ENCODE assay signal across 8 cellular contexts in genomic region chr19:13847033-13847899, GRCh38. TPM values are rescaled to one million over a fixed set of nuclear protein-coding genes. Genes with fewer than 3 reads are reported as not detected.
DNase-seq lines count a peak whose midpoint lies in the region; ATAC-seq and TF ChIP-seq lines count a peak whose summit lies in the region.

No MANE protein-coding gene starts in this region.

- H2BK12ac ChIP-seq in neuronal stem cell (ENCODE audit: low read length): peak overlapping the region; percentile 100

- peak overlapping the region; percentile 99 for H2BK120ac ChIP-seq in neuronal stem cell (ENCODE audit: low read depth, low read length)

- H2AFZ ChIP-seq in neuronal stem cell (ENCODE audit: low read length): peak overlapping the region; percentile 97

- H4K91ac ChIP-seq in neuronal stem cell (ENCODE audit: low read depth, low read length, poor library complexity): peak overlapping the region; percentile 100

- H2BK15ac ChIP-seq in neuronal stem cell (ENCODE audit: low read length): peak overlapping the region; percentile 98

- H3K4ac ChIP-seq in neuronal stem cell (ENCODE audit: low read length): peak overlapping the region; percentile 99

- H3K4me2 ChIP-seq in neuronal stem cell (ENCODE audit: insufficient read depth, low read length, poor library complexity, severe bottlenecking): peak overlapping the region; percentile 86

- H3K27ac ChIP-seq in KOPT-K1 (ENCODE audit: low read depth, low read length, poor library complexity, severe bottlenecking): peak overlapping the region; percentile 77
- H3K27ac ChIP-seq in RWPE2 (ENCODE audit: poor library complexity, severe bottlenecking): peak overlapping the region; percentile 98
- H3K27ac ChIP-seq in foreskin keratinocyte: peak overlapping the region; percentile 100
- H3K27ac ChIP-seq in neuronal stem cell (replicated peaks; ENCODE audit: low read length): peak overlapping the region; percentile 97

- peaks cover 45% of the 10 kb centered on the region for H3K4me1 ChIP-seq in RWPE2 (ENCODE audit: insufficient read depth, poor library complexity, severe bottlenecking)
- H3K4me1 ChIP-seq in foreskin keratinocyte: peaks cover 27% of the 10 kb centered on the region
- H3K4me1 ChIP-seq in neuronal stem cell (ENCODE audit: control insufficient read depth in 2 of 2, insufficient read depth in 1 of 2, low read depth in 1 of 2, low read length in 2 of 2): peaks cover 37 to 45% of the 10 kb centered on the region in 2 donors

- peak overlapping the region; percentile 89 for H3K23ac ChIP-seq in neuronal stem cell (ENCODE audit: low read depth, low read length, poor library complexity)

- H3K79me1 ChIP-seq in neuronal stem cell (ENCODE audit: low read depth, low read length): peaks cover 2% of the 10 kb centered on the region

- H3K4me3 ChIP-seq in RWPE2 (ENCODE audit: severe bottlenecking) (peak overlapping the region; percentile 35), neuronal stem cell (ENCODE audit: low read length in 2 of 2) (peak overlapping the region; percentile 55 to 81)

- H2BK5ac ChIP-seq in neuronal stem cell (ENCODE audit: low read length): peak overlapping the region; percentile 98

- no peak overlapping the region for H3K14ac ChIP-seq in neuronal stem cell (ENCODE audit: low read length)

- no peaks in the 10 kb centered on the region for H3K27me3 ChIP-seq in RWPE2 (ENCODE audit: insufficient read depth, poor library complexity, severe bottlenecking)
- no peaks in the 10 kb centered on the region for H3K27me3 ChIP-seq in foreskin keratinocyte
- H3K27me3 ChIP-seq in neuronal stem cell (ENCODE audit: control insufficient read depth in 3 of 3, insufficient read depth in 3 of 3, low read depth in 1 of 3, low read length in 3 of 3): peaks cover 0 to 4% (median 0%) of the 10 kb centered on the region in 3 experiments

- TF ChIP-seq CTCF in RWPE2 (IDR thresholded peaks at IDR 0.05; ENCODE audit: poor library complexity, severe bottlenecking): no peak
- TF ChIP-seq CTCF in foreskin keratinocyte (conservative IDR thresholded peaks at IDR 0.05): peak; percentile 50

- no peak overlapping the region for H4K8ac ChIP-seq in neuronal stem cell (ENCODE audit: low read depth, low read length)

- ATAC-seq in GM21576 (IDR thresholded peaks at IDR 0.05; ENCODE audit: unreplicated experiment) (peak; percentile 28), RWPE2 (ENCODE audit: low read depth) (peak; percentile 37), foreskin keratinocyte (peak; percentile 25)

- no CpG with 5 or more reads among the region's 46 CpGs for WGBS in neuronal stem cell (ENCODE audit: extremely low coverage in 2 of 2, insufficient read length in 2 of 2, insufficient replicate concordance in 1 of 2), 2 donors

- no peaks in the 10 kb centered on the region for H3K36me3 ChIP-seq in KOPT-K1 (ENCODE audit: insufficient read depth, low read length)
- no peaks in the 10 kb centered on the region; the same call in 1 of the 2 replicates for H3K36me3 ChIP-seq in RWPE2 (ENCODE audit: low read depth)
- no peaks in the 10 kb centered on the region for H3K36me3 ChIP-seq in neuronal stem cell (replicated peaks in 1 of 2; ENCODE audit: control insufficient read depth in 2 of 2, insufficient read depth in 2 of 2, low read length in 2 of 2)

- H2AK5ac ChIP-seq in neuronal stem cell (ENCODE audit: low read depth, low read length): peak overlapping the region; percentile 99

- H3K18ac ChIP-seq in neuronal stem cell (ENCODE audit: low read length): peak overlapping the region; percentile 100

- H3K9ac ChIP-seq in neuronal stem cell (ENCODE audit: low read depth, low read length, poor library complexity): peak overlapping the region; percentile 81

- peak; percentile 91 for DNase-seq in D341Med (ENCODE audit: low spot score)
- DNase-seq in RWPE2 (ENCODE audit: low spot score): peak; percentile 95
- DNase-seq in activated gamma-delta T cell treated with Interleukin-2 at 50 U/mL for 16 hours: peak; percentile 85
- peak; percentile 85 to 90 for DNase-seq in foreskin keratinocyte
- peak; percentile 95 for DNase-seq in neuronal stem cell (ENCODE audit: low spot score)
- DNase-seq in stromal cell of bone marrow (ENCODE audit: low read depth): peak; percentile 86

- H3K9me3 ChIP-seq in KOPT-K1 (ENCODE audit: insufficient read depth, low read length, poor library complexity, severe bottlenecking) (no peaks in the 10 kb centered on the region), RWPE2 (ENCODE audit: severe bottlenecking) (no peaks in the 10 kb centered on the region), neuronal stem cell (replicated peaks in 1 of 2; ENCODE audit: control insufficient read depth in 2 of 2, insufficient read depth in 1 of 2, low read depth in 1 of 2, low read length in 2 of 2) (no peaks in the 10 kb centered on the region)

RNA-seq across cellular contexts. Expression of gene NANOS3, which starts 29.7 kb away (rescaled TPM):
- total RNA-seq in foreskin keratinocyte: 0.56 and 1.2 TPM in 2 replicates
- polyA plus RNA-seq in foreskin keratinocyte: 0.64 and 1.3 TPM in 2 replicates
- 0.08 TPM for polyA plus RNA-seq in neuronal stem cell (2013, experiment 1 of 2)
- not detected for polyA plus RNA-seq in neuronal stem cell (2013, experiment 2 of 2)

RNA-seq across cellular contexts. Expression of gene ZSWIM4, which starts 52.0 kb away (rescaled TPM):
- total RNA-seq in foreskin keratinocyte: 4.3 and 5.6 TPM in 2 replicates
- 2.1 and 3.1 TPM in 2 replicates for polyA plus RNA-seq in foreskin keratinocyte
- polyA plus RNA-seq in neuronal stem cell (2013, experiment 1 of 2): 16.2 TPM
- 16.7 TPM for polyA plus RNA-seq in neuronal stem cell (2013, experiment 2 of 2)

RNA-seq across cellular contexts. Expression of gene BRME1, which starts 58.7 kb away (rescaled TPM):
- 0.68 and 0.78 TPM in 2 replicates for total RNA-seq in foreskin keratinocyte
- 0.33 and 0.58 TPM in 2 replicates for polyA plus RNA-seq in foreskin keratinocyte
- 1.8 TPM for polyA plus RNA-seq in neuronal stem cell (2013, experiment 1 of 2)
- polyA plus RNA-seq in neuronal stem cell (2013, experiment 2 of 2): 2.1 TPM

RNA-seq across cellular contexts. Expression of gene CC2D1A, which starts 58.7 kb away (rescaled TPM):
- total RNA-seq in foreskin keratinocyte: 28.9 and 29.0 TPM in 2 replicates
- 25.9 and 27.9 TPM in 2 replicates for polyA plus RNA-seq in foreskin keratinocyte
- polyA plus RNA-seq in neuronal stem cell (2013, experiment 1 of 2): 19.7 TPM
- polyA plus RNA-seq in neuronal stem cell (2013, experiment 2 of 2): 18.7 TPM

Comparison
In these comparisons a context has a peak if more than half of its experiments do, and no peak if none do; other contexts are left out.
1. Peak in every context shown above with its lines: DNase-seq, ATAC-seq, H3K4me3 ChIP-seq and H3K27ac ChIP-seq.